8 cellular contexts compared by ENCODE assay signal in genomic region chrX:155216179-155216939, GRCh38. TPM values are rescaled to one million over a fixed set of nuclear protein-coding genes. Genes with fewer than 3 reads are reported as not detected.
DNase-seq lines count a peak whose midpoint lies in the region; ATAC-seq and TF ChIP-seq lines count a peak whose summit lies in the region.

VBP1 (plus strand) TSS chrX:155216460; CDS start chrX:155216483, 23 bp downstream.

- 0 to 35% methylated on average over 20 to 53 of the region's 53 CpGs for WGBS in lung, 2 donors

- peak within 1 kb of the TSS; percentile 56 for H3K4me3 ChIP-seq in lung

- H3K27ac ChIP-seq in lung (ENCODE audit: low read depth in 1 of 2, low read length in 1 of 2): peak within 1 kb of the TSS; percentile 87 to 93

- H3K27me3 ChIP-seq in lung (ENCODE audit: control insufficient read depth, insufficient read depth): no peaks in the 10 kb centered on the region

- no peaks in the 10 kb centered on the region for H3K36me3 ChIP-seq in lung (ENCODE audit: control insufficient read depth in 2 of 2, insufficient read depth in 2 of 2, low read length in 2 of 2)

- no peak for TF ChIP-seq CTCF in lung (IDR thresholded peaks at IDR 0.05; ENCODE audit: control extremely low read depth, extremely low read depth)

- peaks cover 0 to 5% of the 10 kb centered on the region in 2 donors for H3K4me1 ChIP-seq in lung (ENCODE audit: control insufficient read depth in 2 of 2, insufficient read depth in 2 of 2, low read length in 2 of 2)

- DNase-seq in COLO668 (lab: John Stamatoyannopoulos, UW; ENCODE audit: unreplicated experiment): peak; percentile 96
- peak; percentile 73 for DNase-seq in HS-5 (ENCODE audit: low read depth)
- peak; percentile 31 for DNase-seq in NK-92 (lab: John Stamatoyannopoulos, UW; ENCODE audit: unreplicated experiment)
- DNase-seq in activated CD8-positive, alpha-beta memory T cell treated with anti-CD3 and anti-CD28 coated beads for 24 hours: peak; percentile 89
- peak; percentile 76 for DNase-seq in effector CD8-positive, alpha-beta T cell (lab: John Stamatoyannopoulos, UW)
- DNase-seq in lung (ENCODE audit: low spot score): peak; percentile 91
- peak; percentile 50 to 76 (median 72) for DNase-seq in stimulated activated CD4-positive, alpha-beta T cell treated with anti-CD3 and anti-CD28 coated beads, TNF-alpha, amount 100 ng/mL, for 4 hours (ENCODE audit: low read depth in 3 of 3)

- H3K9me3 ChIP-seq in lung (ENCODE audit: control insufficient read depth in 2 of 2, insufficient read depth in 1 of 2, low read length in 1 of 2): no peaks in the 10 kb centered on the region

- ATAC-seq in GM19468 (IDR thresholded peaks at IDR 0.05; ENCODE audit: extremely low read depth, unreplicated experiment): peak; percentile 90
- ATAC-seq in lung (ENCODE audit: insufficient read depth, low FRiP score): peak; percentile 95

RNA-seq across cellular contexts. Expression of gene VBP1, which starts in this region (rescaled TPM):
- total RNA-seq in lung: 10 to 100 TPM; 36.6 to 50.7 TPM
- polyA plus RNA-seq in lung: 10 to 100 TPM; 21.7 to 32.4 TPM

Comparison
In these comparisons a context has a peak if more than half of its experiments do, and no peak if none do; other contexts are left out.
1. Peak in every context shown above with its lines: DNase-seq, ATAC-seq, H3K4me3 ChIP-seq and H3K27ac ChIP-seq.
2. DNase-seq: peak in every context shown above with its lines; median percentile 96 in COLO668; 91 in lung; 89 in activated CD8-positive, alpha-beta memory T cell treated with anti-CD3 and anti-CD28 coated beads for 24 hours; 76 in effector CD8-positive, alpha-beta T cell; 73 in HS-5; 72 in stimulated activated CD4-positive, alpha-beta T cell treated with anti-CD3 and anti-CD28 coated beads, TNF-alpha, amount 100 ng/mL, for 4 hours; 31 in NK-92.